8 cellular contexts compared by ENCODE assay signal in genomic region chr6:72620866-72621242, GRCh38. TPM values are rescaled to one million over a fixed set of nuclear protein-coding genes. Genes with fewer than 3 reads are reported as not detected.
DNase-seq lines count a peak whose midpoint lies in the region; ATAC-seq and TF ChIP-seq lines count a peak whose summit lies in the region.

No MANE protein-coding gene starts in this region.

- no peak for TF ChIP-seq POLR2A in transverse colon (IDR thresholded peaks at IDR 0.05)

- H3K4me3 ChIP-seq in astrocyte of the spinal cord (ENCODE audit: low read depth, low read length) (peak overlapping the region; percentile 60), mucosa of descending colon (no peak overlapping the region), transverse colon (peak overlapping the region in 3 of 4 donors; percentile 34 to 53 (median 38))

- H3K27me3 ChIP-seq in transverse colon, result peaks cover 62% of the 10 kb centered on the region

- intact Hi-C loops in mucosa of descending colon (cut with DNase I, micrococcal nuclease) (no loop called here), transverse colon (cut with DNase I; ENCODE audit: low total_unique reads) (no loop called here)

- peaks cover 14% of the 10 kb centered on the region for H3K4me1 ChIP-seq in mucosa of descending colon (ENCODE audit: low read depth)
- H3K4me1 ChIP-seq in transverse colon, result peaks cover 2 to 32% (median 20%) of the 10 kb centered on the region in 4 donors

- in situ Hi-C loops in astrocyte of the spinal cord (cut with HindIII; ENCODE audit: low sequenced_read_pairs) (no loop called here), transverse colon (cut with MboI; ENCODE audit: low pct_ligation_motif_present in 1 of 4, low pct_unique_long_range_greater_than_20kb in 1 of 4, low sequenced_read_pairs in 3 of 4) (loop anchor here in 2 of 4 donors (25.0 kb wide), 2 partner anchors 491 to 516 kb away; no protein-coding TSS in a partner anchor)

- WGBS in transverse colon (ENCODE audit: low coverage in 1 of 2), 2 donors, result 13 to 20% methylated on average over 4 to 17 of the region's 17 CpGs

- H3K9me3 ChIP-seq in mucosa of descending colon (no peaks in the 10 kb centered on the region), transverse colon (no peaks in the 10 kb centered on the region)

- ATAC-seq in mucosa of descending colon, result peak; percentile 4

- DNase-seq in activated T-cell treated with anti-CD3 and anti-CD28 coated beads for 48 hours (ENCODE audit: low read depth) (peak; percentile 12), activated T-cell treated with anti-CD3 and anti-CD28 coated beads for 4 hours (no peak), astrocyte of the spinal cord (ENCODE audit: low read depth, low spot score) (peak; percentile 25), mucosa of descending colon (peak; percentile 3 to 45 (median 25)), transverse colon (no peak), OCI-M1 (lab: John Stamatoyannopoulos, UW) (no peak), superior temporal gyrus (ENCODE audit: extremely low spot score) (no peak), DMS79 (lab: John Stamatoyannopoulos, UW) (no peak)

- H3K27ac ChIP-seq in transverse colon, result no peak overlapping the region

- TF ChIP-seq CTCF in astrocyte of the spinal cord (IDR thresholded peaks at IDR 0.05; ENCODE audit: low read depth, low read length), result no peak
- TF ChIP-seq CTCF in mucosa of descending colon (IDR thresholded peaks at IDR 0.05), result no peak
- no peak for TF ChIP-seq CTCF in transverse colon (IDR thresholded peaks at IDR 0.05)

- no peak for TF ChIP-seq EP300 in transverse colon (IDR thresholded peaks at IDR 0.05; ENCODE audit: low read depth)

- H3K36me3 ChIP-seq in mucosa of descending colon (ENCODE audit: low read depth) (no peaks in the 10 kb centered on the region), transverse colon (no peaks in the 10 kb centered on the region)

RNA-seq across cellular contexts. Expression of gene KCNQ5, which starts 1.0 kb away (rescaled TPM):
- total RNA-seq in mucosa of descending colon (1 to 10 TPM in 1 of 3 donors, under 1 TPM in 2; 0.14 to 2.3 (median 0.17) TPM), transverse colon (1 to 10 TPM in 1 of 4 donors, under 1 TPM in 2, not detected in 1; 0.14 to 1.2 (median 0.48) TPM)

Comparison
In these comparisons a context has a peak if more than half of its experiments do, and no peak if none do; other contexts are left out.
1. DNase-seq: peak in activated T-cell treated with anti-CD3 and anti-CD28 coated beads for 48 hours (single experiment), astrocyte of the spinal cord (single experiment) and mucosa of descending colon (3 of 3); none in activated T-cell treated with anti-CD3 and anti-CD28 coated beads for 4 hours (single experiment), transverse colon (single experiment), OCI-M1 (single experiment), superior temporal gyrus (single experiment) and DMS79 (single experiment).